Comparison of ENCODE assay signal across 17 cellular contexts in genomic region chr5:77008413-77008812, GRCh38. TPM values are rescaled to one million over a fixed set of nuclear protein-coding genes. Genes with fewer than 3 reads are reported as not detected.
"Had no signal": no experiment of that assay in that cellular context is flagged by ENCODE, and none has a peak within 500 bp of the region (broad histone marks: within the 10 kb centered on the region; RNA-seq: fewer than 3 reads in every experiment).

No MANE protein-coding gene starts in this region.

- H3K36me3 ChIP-seq: MG63, SJSA1 had no signal

- H3K9me3 ChIP-seq: MG63, SJSA1 had no signal

- DNase-seq: KBM-7, MG63, NCI-H1092 treated with DMSO at 0.1 percent for 48 hours, NCI-H1436, NCI-H187, NCI-H2029, NCI-H2171 treated with DMSO at 0.1 percent for 48 hours, NCI-H345, NCI-H446 treated with DMSO at 0.1 percent for 48 hours, NCI-H510A treated with DMSO at 0.1 percent for 48 hours, NCI-H526, Right ventricle myocardium superior, RPMI8226, SIG-M5 had no signal

- H3K4me3 ChIP-seq: MG63, SJSA1 had no signal

- H3K4me1 ChIP-seq: SJSA1 had no signal

- H3K27ac ChIP-seq: SJSA1 had no signal

RNA-seq across cellular contexts. Expression of gene CRHBP, which starts 55.6 kb away (rescaled TPM):
- total RNA-seq: HT-29, LHCN-M2 had no signal
